Comparison of ENCODE assay signal across 1 cellular context in genomic region chr2:39405364-39405763, GRCh38.
TF ChIP-seq lines count a peak whose summit lies in the region.

No MANE protein-coding gene starts in this region.

TF ChIP-seq in IMR-90, 13 proteins besides CTCF, POLR2A, EP300 and RAD21 (continued from another document):
- TF ChIP-seq USF2 (IDR thresholded peaks at IDR 0.05; ENCODE audit: low read depth, low read length): no peak
- no peak for TF ChIP-seq ELK1 (IDR thresholded peaks at IDR 0.05; ENCODE audit: borderline replicate concordance, low read depth, low read length)
- no peak for TF ChIP-seq RCOR1 (IDR thresholded peaks at IDR 0.05; ENCODE audit: insufficient replicate concordance, low read length)
- TF ChIP-seq BHLHE40 (IDR thresholded peaks at IDR 0.05; ENCODE audit: low read depth, low read length): no peak
- TF ChIP-seq FOS (IDR thresholded peaks at IDR 0.05; ENCODE audit: low read depth, low read length): no peak
- TF ChIP-seq CEBPB (IDR thresholded peaks at IDR 0.05; ENCODE audit: low read depth, low read length): no peak
